ENCODE assay signal across 8 cellular contexts in genomic region chr5:56269216-56269927, GRCh38. TPM values are rescaled to one million over a fixed set of nuclear protein-coding genes. Genes with fewer than 3 reads are reported as not detected.
DNase-seq lines count a peak whose midpoint lies in the region; ATAC-seq, FAIRE-seq and TF ChIP-seq lines count a peak whose summit lies in the region.

No MANE protein-coding gene starts in this region.

- no peak overlapping the region for H3K4me3 ChIP-seq in AG04449 (ENCODE audit: low read depth, low read length)
- H3K4me3 ChIP-seq in GM12865 (ENCODE audit: low read depth, low read length) = no peak overlapping the region
- no peak overlapping the region for H3K4me3 ChIP-seq in gastroesophageal sphincter
- H3K4me3 ChIP-seq in small intestine (ENCODE audit: low read depth in 1 of 2, low read length in 2 of 2) = no peak overlapping the region

- no peaks in the 10 kb centered on the region for H3K9me3 ChIP-seq in gastroesophageal sphincter
- H3K9me3 ChIP-seq in small intestine (ENCODE audit: control insufficient read depth, low read depth) = no peaks in the 10 kb centered on the region

- no peaks in the 10 kb centered on the region for H3K9me3 Mint-ChIP-seq in IgD-negative memory B cell

- CTCF ChIA-PET in AG04449 (lab: Yijun Ruan, JAX) = interaction anchor here (0.7 to 13.3 kb wide), 23 partner anchors 10 to 628 kb away, joined by 3 to 412 read pairs (median 4); no protein-coding TSS in a partner anchor

- no peak for FAIRE-seq in small intestine (lab: Jason Lieb, UNC)

- TF ChIP-seq CTCF in AG04449 (IDR thresholded peaks at IDR 0.05; ENCODE audit: insufficient read depth, low read length, missing control alignments) (peak; percentile 65), GM12865 (IDR thresholded peaks at IDR 0.05; ENCODE audit: insufficient read depth, low read depth, low read length, missing control alignments) (peak; percentile 42), VCaP (conservative IDR thresholded peaks at IDR 0.05) (peak; percentile 64), gastroesophageal sphincter (IDR thresholded peaks at IDR 0.05) (peak in 3 of 4 experiments; percentile 30 to 53 (median 48))

- peaks cover 0 to 17% (median 0%) of the 10 kb centered on the region in 3 donors for H3K4me1 ChIP-seq in gastroesophageal sphincter
- no peaks in the 10 kb centered on the region for H3K4me1 ChIP-seq in small intestine (ENCODE audit: control insufficient read depth in 2 of 2, insufficient read depth in 1 of 2, low read depth in 1 of 2, low read length in 1 of 2)

- H3K27me3 ChIP-seq in gastroesophageal sphincter (no peaks in the 10 kb centered on the region), small intestine (ENCODE audit: control insufficient read depth in 2 of 2, insufficient read depth in 2 of 2, low read length in 2 of 2) (no peaks in the 10 kb centered on the region)

- DNase-seq in AG04449 (ENCODE audit: low read depth, low spot score) (no peak), GM12865 (ENCODE audit: low read depth) (peak; percentile 72), small intestine (peak; percentile 16), NCI-H2029 (lab: John Stamatoyannopoulos, UW) (no peak), NCI-H187 (lab: John Stamatoyannopoulos, UW) (no peak)

- 27 to 41% methylated on average over 5 to 6 of the region's 6 CpGs for WGBS in gastroesophageal sphincter (ENCODE audit: low coverage in 1 of 2), 2 donors
- WGBS in small intestine, 3 donors = 55 to 66% (median 64%) methylated on average over 6 of the region's 6 CpGs

- TF ChIP-seq POLR2A in gastroesophageal sphincter (IDR thresholded peaks at IDR 0.05) = no peak

- POLR2A ChIA-PET in AG04449 (lab: Yijun Ruan, JAX) = interaction anchor here (0.7 kb wide), 2 partner anchors 626 to 641 kb away, joined by 3 to 5 read pairs; no protein-coding TSS in a partner anchor

- no peak overlapping the region for H3K27ac ChIP-seq in VCaP
- no peak overlapping the region for H3K27ac ChIP-seq in gastroesophageal sphincter
- no peak overlapping the region for H3K27ac ChIP-seq in small intestine (ENCODE audit: low read depth in 1 of 2, low read length in 1 of 2)

- peaks cover 17 to 24% (median 19%) of the 10 kb centered on the region in 3 donors for H3K4me1 Mint-ChIP-seq in IgD-negative memory B cell

- peak overlapping the region in 2 of 3 donors; percentile 40 to 88 for H3K27ac Mint-ChIP-seq in IgD-negative memory B cell

- no peak overlapping the region for H3K4me3 Mint-ChIP-seq in IgD-negative memory B cell

- no peaks in the 10 kb centered on the region for H3K36me3 Mint-ChIP-seq in IgD-negative memory B cell

- peaks cover 1% of the 10 kb centered on the region for H3K27me3 Mint-ChIP-seq in IgD-negative memory B cell

- H3K36me3 ChIP-seq in gastroesophageal sphincter (no peaks in the 10 kb centered on the region), small intestine (ENCODE audit: control insufficient read depth in 2 of 2, insufficient read depth in 2 of 2, low read length in 2 of 2) (no peaks in the 10 kb centered on the region)

- peak; percentile 46 for ATAC-seq in gastroesophageal sphincter

- TF ChIP-seq EP300 in gastroesophageal sphincter (IDR thresholded peaks at IDR 0.05) = no peak

RNA-seq across cellular contexts. Expression of gene ANKRD55, which starts 36.2 kb away (rescaled TPM):
- polyA plus RNA-seq in IgD-negative memory B cell (1.5 TPM), small intestine (under 1 TPM in 1 of 3 donors, not detected in 2; 0.10 TPM)
- under 1 TPM in 1 of 4 donors, not detected in 3; 0.27 TPM for total RNA-seq in gastroesophageal sphincter

Comparison
In these comparisons a context has a peak if more than half of its experiments do, and no peak if none do; other contexts are left out.
1. DNase-seq: peak in GM12865 (single experiment) and small intestine (single experiment); none in AG04449 (single experiment), NCI-H2029 (single experiment) and NCI-H187 (0 of 2).
2. Peak in every context shown above with its lines, with median percentiles within 50 percentile points of each other: CTCF ChIP-seq.